In the genomic region with DNA sequence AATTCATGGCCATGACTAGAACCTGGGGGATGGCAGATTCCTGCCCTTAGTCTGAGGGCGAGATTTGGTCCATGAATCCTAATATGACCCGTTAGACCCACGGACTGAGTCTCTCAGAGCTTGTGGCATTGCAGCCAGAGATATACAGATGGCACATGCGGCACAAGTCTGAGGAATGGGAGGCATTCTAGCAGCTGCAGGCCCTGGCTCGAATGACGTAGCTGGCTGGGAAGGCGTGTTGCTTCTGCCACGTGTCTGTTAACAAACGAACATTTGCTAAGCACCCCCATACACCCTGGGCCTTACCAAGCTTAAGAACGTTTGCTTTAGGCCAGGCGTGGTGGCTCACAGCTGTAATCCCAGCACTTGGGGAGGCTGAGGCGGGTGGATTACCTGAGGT, we compare ENCODE assay signal across 20 cellular contexts.
"Had no signal": no experiment of that assay in that cellular context is flagged by ENCODE, and none has a peak within 500 bp of the region (broad histone marks: within the 10 kb centered on the region; RNA-seq: fewer than 3 reads in every experiment).

No MANE protein-coding gene starts in this region.

- H3K27ac Mint-ChIP-seq: dendritic cell treated with granulocyte-macrophage colony-stimulating factor and Interleukin-4, amounts not matched to agents 40 ng/mL and 50 ng/mL, for 4 days; immature natural killer cell; naive thymus-derived CD8-positive, alpha-beta T cell; stimulated activated effector memory CD8-positive, alpha-beta T cell treated with anti-CD3 and anti-CD28 coated beads, Interleukin-12 subunit alpha, Interleukin-12 subunit beta, amount 100 ng/mL, for 72 hours had no signal

- H3K36me3 Mint-ChIP-seq: immature natural killer cell; naive thymus-derived CD8-positive, alpha-beta T cell; stimulated activated effector memory CD8-positive, alpha-beta T cell treated with anti-CD3 and anti-CD28 coated beads, Interleukin-12 subunit alpha, Interleukin-12 subunit beta, amount 100 ng/mL, for 72 hours had no signal

- H3K4me1 Mint-ChIP-seq: immature natural killer cell; naive thymus-derived CD8-positive, alpha-beta T cell; stimulated activated effector memory CD8-positive, alpha-beta T cell treated with anti-CD3 and anti-CD28 coated beads, Interleukin-12 subunit alpha, Interleukin-12 subunit beta, amount 100 ng/mL, for 72 hours had no signal

- DNase-seq: esophagus squamous epithelium; foreskin fibroblast; immature natural killer cell; left colon; left ventricle myocardium superior; mesenchymal stem cell; midbrain; naive thymus-derived CD8-positive, alpha-beta T cell; ovary; right cardiac atrium; stimulated activated CD4-positive, alpha-beta T cell treated with anti-CD3 and anti-CD28 coated beads, Interleukin-2, amount 100 ng/mL, for 48 hours; stimulated activated CD8-positive, alpha-beta memory T cell treated with anti-CD3 and anti-CD28 coated beads, Interleukin-4, amount 100 ng/mL, for 48 hours; stimulated activated naive CD8-positive, alpha-beta T cell treated with anti-CD3 and anti-CD28 coated beads, Interleukin-15, Interleukin-2, amounts not matched to agents 100 U/mL and 50 U/mL, for 24 hours; testis; upper lobe of right lung had no signal

- H3K4me3 Mint-ChIP-seq: dendritic cell treated with granulocyte-macrophage colony-stimulating factor and Interleukin-4, amounts not matched to agents 40 ng/mL and 50 ng/mL, for 4 days; immature natural killer cell; naive thymus-derived CD8-positive, alpha-beta T cell; neural crest cell; stimulated activated effector memory CD8-positive, alpha-beta T cell treated with anti-CD3 and anti-CD28 coated beads, Interleukin-12 subunit alpha, Interleukin-12 subunit beta, amount 100 ng/mL, for 72 hours had no signal

- H3K9me3 Mint-ChIP-seq: dendritic cell treated with granulocyte-macrophage colony-stimulating factor and Interleukin-4, amounts not matched to agents 40 ng/mL and 50 ng/mL, for 4 days; immature natural killer cell; naive thymus-derived CD8-positive, alpha-beta T cell; stimulated activated effector memory CD8-positive, alpha-beta T cell treated with anti-CD3 and anti-CD28 coated beads, Interleukin-12 subunit alpha, Interleukin-12 subunit beta, amount 100 ng/mL, for 72 hours had no signal

- H3K27me3 Mint-ChIP-seq: dendritic cell treated with granulocyte-macrophage colony-stimulating factor and Interleukin-4, amounts not matched to agents 40 ng/mL and 50 ng/mL, for 4 days had no signal

- ATAC-seq: left colon; left ventricle myocardium superior; naive thymus-derived CD8-positive, alpha-beta T cell; right cardiac atrium; stimulated activated effector memory CD8-positive, alpha-beta T cell treated with anti-CD3 and anti-CD28 coated beads, Interleukin-12 subunit alpha, Interleukin-12 subunit beta, amount 100 ng/mL, for 72 hours; stimulated activated naive CD8-positive, alpha-beta T cell treated with anti-CD3 and anti-CD28 coated beads, Interleukin-15, Interleukin-2, amounts not matched to agents 100 U/mL and 50 U/mL, for 24 hours; upper lobe of right lung had no signal

- H3K27ac ChIP-seq: esophagus squamous epithelium, ovary, testis, tibial nerve, upper lobe of right lung, vagina had no signal
